ENCODE assay signal across 34 cellular contexts in the genomic region with DNA sequence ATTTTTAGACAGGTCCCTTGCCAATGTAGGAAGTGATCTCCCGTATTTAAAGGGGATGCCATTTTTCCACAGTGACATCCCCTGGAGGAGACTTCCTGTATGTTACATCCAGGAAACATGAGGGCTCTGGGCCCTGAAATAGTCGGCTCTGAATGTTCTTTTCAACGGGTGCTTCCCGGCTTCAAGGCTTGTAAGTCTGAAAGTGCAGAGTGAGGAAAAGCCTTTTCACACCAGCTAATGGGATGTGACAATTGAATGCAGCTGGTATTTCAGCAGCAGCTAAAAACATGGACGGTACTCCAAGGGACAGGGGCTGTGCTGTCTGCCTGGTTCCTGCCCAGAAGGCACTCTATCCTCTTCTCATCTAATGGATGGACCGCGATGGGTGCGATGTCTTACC. TPM values are rescaled to one million over a fixed set of nuclear protein-coding genes. Genes with fewer than 3 reads are reported as not detected.
"Had no signal": no experiment of that assay in that cellular context is flagged by ENCODE, and none has a peak within 500 bp of the region (broad histone marks: within the 10 kb centered on the region; RNA-seq: fewer than 3 reads in every experiment).

No MANE protein-coding gene starts in this region.

- H3K27ac ChIP-seq: brain microvascular endothelial cell, cardiac muscle cell, PC-9, RWPE1, WERI-Rb-1 had no signal

- H3K36me3 ChIP-seq: brain microvascular endothelial cell, cardiac muscle cell, WERI-Rb-1 had no signal

- H3K4me3 Mint-ChIP-seq: activated CD4-positive, alpha-beta memory T cell treated with anti-CD3 and anti-CD28 coated beads, Interleukin-2, amount 10 ng/mL, durations not matched to agents 7 days and 5 days; activated naive CD8-positive, alpha-beta T cell treated with anti-CD3 and anti-CD28 coated beads for 36 hours; activated T-helper 17 cell treated with anti-CD3 and anti-CD28 coated beads, Interleukin-2, amount 50 U/mL, for 72 hours; central memory CD8-positive, alpha-beta T cell had no signal

- H3K4me3 ChIP-seq: cardiac muscle cell, K562, PC-9 had no signal

- H3K27ac Mint-ChIP-seq: activated CD4-positive, alpha-beta memory T cell treated with anti-CD3 and anti-CD28 coated beads, Interleukin-2, amount 10 ng/mL, durations not matched to agents 7 days and 5 days; activated naive CD8-positive, alpha-beta T cell treated with anti-CD3 and anti-CD28 coated beads for 36 hours; activated T-helper 17 cell treated with anti-CD3 and anti-CD28 coated beads, Interleukin-2, amount 50 U/mL, for 72 hours had no signal

- DNase-seq: activated CD4-positive, alpha-beta memory T cell treated with anti-CD3 and anti-CD28 coated beads, Interleukin-2, amount 10 ng/mL, durations not matched to agents 7 days and 5 days; activated CD4-positive, alpha-beta T cell treated with anti-CD3 and anti-CD28 coated beads for 1 hour; activated CD4-positive, alpha-beta T cell treated with anti-CD3 and anti-CD28 coated beads for 48 hours; activated CD4-positive, CD25-positive, alpha-beta regulatory T cell; activated effector memory CD4-positive, alpha-beta T cell treated with anti-CD3 and anti-CD28 coated beads, Interleukin-2, amount 50 U/mL, for 16 hours; activated naive CD4-positive, alpha-beta T cell; activated naive CD4-positive, alpha-beta T cell treated with anti-CD3 and anti-CD28 coated beads, Interleukin-2, amount 50 U/mL, for 16 hours; activated naive CD8-positive, alpha-beta T cell treated with anti-CD3 and anti-CD28 coated beads for 36 hours; activated T-cell treated with anti-CD3 and anti-CD28 coated beads, Interleukin-2, amount 50 U/mL, for 1 hour; amniotic stem cell; aorta; brain microvascular endothelial cell; NCI-H1105; NCI-H1417 treated with DMSO at 0.1 percent for 48 hours; NCI-H187 treated with DMSO at 0.1 percent for 48 hours; NCI-H2081; NCI-H510A; NCI-H748 treated with DMSO at 0.1 percent for 48 hours; NK-92 treated with Interleukin-12 subunit alpha and Interleukin-12 subunit beta, amount 100 ng/mL, for 24 hours; PC-9; Right ventricle myocardium superior; SW 1271; T-helper 1 cell; T-helper 2 cell; T-helper 9 cell; WERI-Rb-1 had no signal

- H3K27me3 ChIP-seq: brain microvascular endothelial cell had no signal

- H3K9me3 Mint-ChIP-seq: activated CD4-positive, alpha-beta memory T cell treated with anti-CD3 and anti-CD28 coated beads, Interleukin-2, amount 10 ng/mL, durations not matched to agents 7 days and 5 days; activated naive CD8-positive, alpha-beta T cell treated with anti-CD3 and anti-CD28 coated beads for 36 hours; activated T-helper 17 cell treated with anti-CD3 and anti-CD28 coated beads, Interleukin-2, amount 50 U/mL, for 72 hours; central memory CD8-positive, alpha-beta T cell had no signal

- ATAC-seq: activated T-helper 17 cell treated with anti-CD3 and anti-CD28 coated beads, Interleukin-2, amount 50 U/mL, for 72 hours; K562 had no signal

- H3K36me3 Mint-ChIP-seq: activated naive CD8-positive, alpha-beta T cell treated with anti-CD3 and anti-CD28 coated beads for 36 hours had no signal

RNA-seq across cellular contexts. Expression of a gene that starts 1.4 kb away (rescaled TPM):
- total RNA-seq: activated CD4-positive, alpha-beta memory T cell treated with anti-CD3 and anti-CD28 coated beads, Interleukin-2, amount 10 ng/mL, durations not matched to agents 7 days and 5 days; activated naive CD8-positive, alpha-beta T cell treated with anti-CD3 and anti-CD28 coated beads for 36 hours; aorta; cardiac muscle cell; K562; M059J; OCI-LY7; PC-9; Right ventricle myocardium superior had no signal

RNA-seq across cellular contexts. Expression of a gene that starts 59.8 kb away (rescaled TPM):
- total RNA-seq: activated CD4-positive, alpha-beta memory T cell treated with anti-CD3 and anti-CD28 coated beads, Interleukin-2, amount 10 ng/mL, durations not matched to agents 7 days and 5 days; activated CD8-positive, alpha-beta memory T cell treated with anti-CD3 and anti-CD28 coated beads for 36 hours; activated naive CD8-positive, alpha-beta T cell treated with anti-CD3 and anti-CD28 coated beads for 36 hours; activated T-helper 17 cell treated with anti-CD3 and anti-CD28 coated beads, Interleukin-2, amount 50 U/mL, for 72 hours; M059J; OCI-LY7; PC-9; Right ventricle myocardium superior had no signal
